2 cellular contexts compared by ENCODE assay signal in the genomic region with DNA sequence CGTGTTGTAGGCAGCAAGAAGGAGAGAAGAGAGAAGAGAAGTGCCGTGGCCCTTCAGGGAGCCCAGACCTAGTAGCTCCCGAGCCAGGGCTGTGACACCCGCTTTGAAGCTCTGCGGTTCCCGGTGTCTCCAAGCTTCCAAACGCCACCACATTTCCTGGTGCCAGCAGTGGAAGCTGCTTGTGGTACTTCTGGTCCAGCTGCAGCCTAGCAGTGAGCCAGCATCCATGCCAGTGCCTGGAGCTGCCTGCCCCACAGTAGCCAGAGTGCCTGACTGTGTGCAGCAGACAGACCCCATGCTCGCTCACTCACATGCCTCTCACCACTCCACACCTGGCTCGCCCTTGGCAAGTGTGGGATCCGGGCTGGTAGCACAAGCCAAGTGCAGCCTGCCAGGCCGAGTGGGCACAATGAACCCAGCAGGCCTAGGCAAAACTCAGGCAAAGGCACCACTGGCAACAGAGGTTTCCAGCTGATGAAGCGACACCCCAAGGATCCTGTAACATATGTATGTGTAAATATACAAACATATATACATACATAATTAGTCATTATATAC.
TF ChIP-seq lines count a peak whose summit lies in the region.

No MANE protein-coding gene starts in this region.

TF ChIP-seq in GM12878, 131 proteins besides CTCF, POLR2A, EP300 and RAD21:
- TF ChIP-seq FOXK2 (IDR thresholded peaks at IDR 0.05) (no peak), JUNB (IDR thresholded peaks at IDR 0.05) (no peak), RUNX3 (IDR thresholded peaks at IDR 0.05; ENCODE audit: low read length) (no peak), CEBPB (IDR thresholded peaks at IDR 0.05; ENCODE audit: borderline replicate concordance in 1 of 2, low read depth in 2 of 2, low read length in 2 of 2) (no peak), WRNIP1 (IDR thresholded peaks at IDR 0.05; ENCODE audit: borderline replicate concordance, low read depth, low read length) (no peak), SMAD5 (IDR thresholded peaks at IDR 0.05; ENCODE audit: low read depth) (no peak)
- TF ChIP-seq, protein P1, sequence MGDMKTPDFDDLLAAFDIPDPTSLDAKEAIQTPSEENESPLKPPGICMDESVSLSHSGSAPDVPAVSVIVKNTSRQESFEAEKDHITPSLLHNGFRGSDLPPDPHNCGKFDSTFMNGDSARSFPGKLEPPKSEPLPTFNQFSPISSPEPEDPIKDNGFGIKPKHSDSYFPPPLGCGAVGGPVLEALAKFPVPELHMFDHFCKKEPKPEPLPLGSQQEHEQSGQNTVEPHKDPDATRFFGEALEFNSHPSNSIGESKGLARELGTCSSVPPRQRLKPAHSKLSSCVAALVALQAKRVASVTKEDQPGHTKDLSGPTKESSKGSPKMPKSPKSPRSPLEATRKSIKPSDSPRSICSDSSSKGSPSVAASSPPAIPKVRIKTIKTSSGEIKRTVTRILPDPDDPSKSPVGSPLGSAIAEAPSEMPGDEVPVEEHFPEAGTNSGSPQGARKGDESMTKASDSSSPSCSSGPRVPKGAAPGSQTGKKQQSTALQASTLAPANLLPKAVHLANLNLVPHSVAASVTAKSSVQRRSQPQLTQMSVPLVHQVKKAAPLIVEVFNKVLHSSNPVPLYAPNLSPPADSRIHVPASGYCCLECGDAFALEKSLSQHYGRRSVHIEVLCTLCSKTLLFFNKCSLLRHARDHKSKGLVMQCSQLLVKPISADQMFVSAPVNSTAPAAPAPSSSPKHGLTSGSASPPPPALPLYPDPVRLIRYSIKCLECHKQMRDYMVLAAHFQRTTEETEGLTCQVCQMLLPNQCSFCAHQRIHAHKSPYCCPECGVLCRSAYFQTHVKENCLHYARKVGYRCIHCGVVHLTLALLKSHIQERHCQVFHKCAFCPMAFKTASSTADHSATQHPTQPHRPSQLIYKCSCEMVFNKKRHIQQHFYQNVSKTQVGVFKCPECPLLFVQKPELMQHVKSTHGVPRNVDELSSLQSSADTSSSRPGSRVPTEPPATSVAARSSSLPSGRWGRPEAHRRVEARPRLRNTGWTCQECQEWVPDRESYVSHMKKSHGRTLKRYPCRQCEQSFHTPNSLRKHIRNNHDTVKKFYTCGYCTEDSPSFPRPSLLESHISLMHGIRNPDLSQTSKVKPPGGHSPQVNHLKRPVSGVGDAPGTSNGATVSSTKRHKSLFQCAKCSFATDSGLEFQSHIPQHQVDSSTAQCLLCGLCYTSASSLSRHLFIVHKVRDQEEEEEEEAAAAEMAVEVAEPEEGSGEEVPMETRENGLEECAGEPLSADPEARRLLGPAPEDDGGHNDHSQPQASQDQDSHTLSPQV (IDR thresholded peaks at IDR 0.05) = no peak

TF ChIP-seq in HepG2, 621 proteins besides CTCF, POLR2A, EP300 and RAD21:
- no peak for TF ChIP-seq ZNF672 (CRISPR knock-in tag; IDR thresholded peaks at IDR 0.05)
- TF ChIP-seq ZNF598 (CRISPR knock-in tag; IDR thresholded peaks at IDR 0.05; ENCODE audit: borderline replicate concordance) = no peak
- no peak for TF ChIP-seq ZNF775 (CRISPR knock-in tag; IDR thresholded peaks at IDR 0.05; ENCODE audit: borderline replicate concordance)
- TF ChIP-seq NR0B2 (CRISPR knock-in tag; IDR thresholded peaks at IDR 0.05) = no peak
- TF ChIP-seq ZBTB26 (CRISPR knock-in tag; IDR thresholded peaks at IDR 0.05; ENCODE audit: borderline replicate concordance) = no peak
- no peak for TF ChIP-seq MYC (CRISPR knock-in tag; IDR thresholded peaks at IDR 0.05; ENCODE audit: borderline replicate concordance)
